ENCODE assay signal across 9 cellular contexts in the genomic region with DNA sequence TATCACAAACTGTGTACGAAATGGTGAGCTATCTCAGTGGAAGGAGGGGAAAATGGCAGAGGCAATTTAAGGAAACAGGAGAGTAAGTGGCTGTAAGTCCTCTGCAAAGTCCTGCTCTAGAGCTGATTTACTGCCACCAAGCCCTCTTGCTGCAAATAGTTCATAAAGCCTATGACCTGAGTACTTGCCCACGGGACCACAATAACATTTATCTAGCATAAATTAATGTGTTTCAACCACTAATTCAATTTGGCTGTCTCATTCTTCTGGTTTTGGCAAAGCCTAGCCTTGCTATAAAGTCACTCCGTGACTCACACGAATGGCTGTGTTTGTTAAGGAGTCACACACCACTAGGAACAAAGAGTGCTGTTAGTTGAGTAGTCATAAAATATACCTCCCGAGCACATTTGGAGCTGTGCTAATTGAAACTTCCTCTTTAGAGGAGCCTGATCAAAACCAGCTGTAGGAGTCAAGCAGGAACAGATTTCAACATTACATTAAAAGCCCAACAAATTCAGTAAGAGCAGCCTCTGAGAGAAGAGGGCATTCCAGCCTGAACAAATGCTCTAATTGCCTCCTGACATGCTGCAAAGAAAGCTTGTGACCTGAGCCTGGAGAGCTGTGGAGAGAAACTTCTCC.
A peak's percentile ranks its signal among the peaks of the same experiment; 100 is the strongest.
DNase-seq lines count a peak whose midpoint lies in the region; ATAC-seq and TF ChIP-seq lines count a peak whose summit lies in the region.
"Had no signal": no experiment of that assay in that cellular context is flagged by ENCODE, and none has a peak within 500 bp of the region (broad histone marks: within the 10 kb centered on the region; RNA-seq: fewer than 3 reads in every experiment).

No MANE protein-coding gene starts in this region.

- H3K9me3 ChIP-seq in MG63 = no peaks in the 10 kb centered on the region

- H3K27me3 ChIP-seq in MG63 = no peaks in the 10 kb centered on the region

- TF ChIP-seq CTCF in fibroblast of villous mesenchyme (IDR thresholded peaks at IDR 0.05; ENCODE audit: insufficient read depth, low read depth, low read length) = no peak
- no peak for TF ChIP-seq CTCF in osteocyte (IDR thresholded peaks at IDR 0.05)

- H3K4me1 Mint-ChIP-seq in osteocyte (ENCODE audit: unreplicated experiment) = peaks cover 57% of the 10 kb centered on the region
- no peaks in the 10 kb centered on the region for H3K4me1 Mint-ChIP-seq in activated naive CD4-positive, alpha-beta T cell treated with anti-CD3 and anti-CD28 coated beads for 36 hours (ENCODE audit: low read depth)

- no peaks in the 10 kb centered on the region for H3K27me3 Mint-ChIP-seq in osteocyte (ENCODE audit: unreplicated experiment)
- H3K27me3 Mint-ChIP-seq in activated naive CD4-positive, alpha-beta T cell treated with anti-CD3 and anti-CD28 coated beads for 36 hours (ENCODE audit: low read depth) = no peaks in the 10 kb centered on the region
- H3K27me3 Mint-ChIP-seq: memory B cell had no signal

- no peaks in the 10 kb centered on the region for H3K9me3 Mint-ChIP-seq in osteocyte (ENCODE audit: unreplicated experiment)
- peaks cover 4% of the 10 kb centered on the region for H3K9me3 Mint-ChIP-seq in activated naive CD4-positive, alpha-beta T cell treated with anti-CD3 and anti-CD28 coated beads for 36 hours
- H3K9me3 Mint-ChIP-seq: memory B cell had no signal

- intact Hi-C loops in activated naive CD4-positive, alpha-beta T cell treated with anti-CD3 and anti-CD28 coated beads for 36 hours (cut with micrococcal nuclease) = no loop called here

- H3K4me3 Mint-ChIP-seq in osteocyte (ENCODE audit: unreplicated experiment) = peak overlapping the region; percentile 44
- no peak overlapping the region for H3K4me3 Mint-ChIP-seq in activated naive CD4-positive, alpha-beta T cell treated with anti-CD3 and anti-CD28 coated beads for 36 hours
- H3K4me3 Mint-ChIP-seq: memory B cell had no signal

- DNase-seq in COLO829 (ENCODE audit: low spot score) = peak; percentile 88
- peak; percentile 78 for DNase-seq in MG63
- DNase-seq in SK-N-DZ (ENCODE audit: low spot score) = peak; percentile 94
- peak; percentile 99 for DNase-seq in fibroblast of villous mesenchyme (ENCODE audit: low read depth)
- no peak for DNase-seq in osteocyte (ENCODE audit: extremely low spot score, unreplicated experiment)
- DNase-seq in activated naive CD4-positive, alpha-beta T cell treated with anti-CD3 and anti-CD28 coated beads for 36 hours = no peak
- no peak for DNase-seq in activated CD4-positive, alpha-beta T cell treated with anti-CD3 and anti-CD28 coated beads, Interleukin-2, amount 50 U/mL, for 4 hours

- H3K4me3 ChIP-seq in MG63 (no peak overlapping the region), fibroblast of villous mesenchyme (ENCODE audit: low read depth, low read length) (peak overlapping the region; percentile 2)

- H3K36me3 ChIP-seq in MG63 = no peaks in the 10 kb centered on the region

- peak overlapping the region; percentile 95 for H3K27ac Mint-ChIP-seq in osteocyte (ENCODE audit: unreplicated experiment)
- no peak overlapping the region for H3K27ac Mint-ChIP-seq in activated naive CD4-positive, alpha-beta T cell treated with anti-CD3 and anti-CD28 coated beads for 36 hours
- H3K27ac Mint-ChIP-seq: memory B cell had no signal

- CTCF ChIA-PET in activated naive CD4-positive, alpha-beta T cell treated with anti-CD3 and anti-CD28 coated beads for 36 hours (lab: Charles Lee) = no interaction called here

- no peaks in the 10 kb centered on the region for H3K36me3 Mint-ChIP-seq in osteocyte (ENCODE audit: unreplicated experiment)
- H3K36me3 Mint-ChIP-seq in activated naive CD4-positive, alpha-beta T cell treated with anti-CD3 and anti-CD28 coated beads for 36 hours (ENCODE audit: low read depth) = no peaks in the 10 kb centered on the region
- H3K36me3 Mint-ChIP-seq: memory B cell had no signal

- no peak for ATAC-seq in HG03139 (IDR thresholded peaks at IDR 0.05; ENCODE audit: unreplicated experiment)

Comparison
In these comparisons a context has a peak if more than half of its experiments do, and no peak if none do; other contexts are left out.
1. DNase-seq: peak in COLO829 (single experiment), MG63 (single experiment), SK-N-DZ (single experiment) and fibroblast of villous mesenchyme (single experiment); none in osteocyte (single experiment), activated naive CD4-positive, alpha-beta T cell treated with anti-CD3 and anti-CD28 coated beads for 36 hours (single experiment) and activated CD4-positive, alpha-beta T cell treated with anti-CD3 and anti-CD28 coated beads, Interleukin-2, amount 50 U/mL, for 4 hours (0 of 2).